Comparison of ENCODE assay signal across 10 cellular contexts in the genomic region with DNA sequence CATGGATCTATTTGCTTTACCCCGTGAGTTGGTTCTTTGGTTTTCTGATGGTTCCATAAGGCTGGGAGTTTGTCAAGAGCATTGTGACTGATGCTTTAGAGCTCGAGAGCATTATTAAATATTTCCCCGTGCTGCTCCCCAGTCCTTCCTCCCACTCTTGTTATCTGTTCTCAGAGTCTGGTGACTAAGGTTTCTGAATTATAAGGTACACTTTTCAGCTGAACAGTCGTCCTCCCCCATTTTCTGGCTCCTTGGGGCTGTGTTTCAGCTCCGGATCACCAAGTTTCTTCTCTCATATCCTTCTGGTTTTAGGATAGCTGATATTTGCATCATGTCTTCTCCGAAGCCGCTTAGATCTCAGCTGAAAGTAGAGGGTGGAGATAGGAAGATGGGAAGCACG. TPM values are rescaled to one million over a fixed set of nuclear protein-coding genes. Genes with fewer than 3 reads are reported as not detected.
"Had no signal": no experiment of that assay in that cellular context is flagged by ENCODE, and none has a peak within 500 bp of the region (broad histone marks: within the 10 kb centered on the region; RNA-seq: fewer than 3 reads in every experiment).

No MANE protein-coding gene starts in this region.

- H3K4me3 ChIP-seq: HAP-1 had no signal

- ATAC-seq: HCT116, HepG2 had no signal

- H3K36me3 ChIP-seq: HAP-1 had no signal

- H3K4me3 Mint-ChIP-seq: HFFc6, IgD-negative memory B cell had no signal

- H3K9me3 Mint-ChIP-seq: HFFc6 had no signal

- H3K4me1 ChIP-seq: HAP-1 had no signal

- H3K36me3 Mint-ChIP-seq: IgD-negative memory B cell had no signal

- H3K27ac Mint-ChIP-seq: HFFc6, IgD-negative memory B cell had no signal

- H3K4me1 Mint-ChIP-seq: IgD-negative memory B cell had no signal

- H3K27ac ChIP-seq: HL-60 had no signal

- DNase-seq: GOT3, H7, HFFc6, KBM-7 had no signal

RNA-seq across cellular contexts. Expression of a gene that starts 57.8 kb away (rescaled TPM):
- total RNA-seq: HepG2, HFFc6, HT1080 had no signal
- polyA plus RNA-seq: HepG2 had no signal
